8 cellular contexts compared by ENCODE assay signal in genomic region chr12:50224026-50224692, GRCh38. TPM values are rescaled to one million over a fixed set of nuclear protein-coding genes. Genes with fewer than 3 reads are reported as not detected.
DNase-seq lines count a peak whose midpoint lies in the region; ATAC-seq and TF ChIP-seq lines count a peak whose summit lies in the region.

No MANE protein-coding gene starts in this region.

- no peak for TF ChIP-seq CTCF in GM10266 (IDR thresholded peaks at IDR 0.05; ENCODE audit: control insufficient read depth, insufficient read depth, low read depth, missing control alignments)

- DNase-seq in GM10266 (ENCODE audit: extremely low spot score) (peak; percentile 20), HK-2 (ENCODE audit: unreplicated experiment) (peak; percentile 31), T-cell (peak in 10 of 34 experiments; percentile 5 to 39 (median 17)), dermis blood vessel endothelial cell (peak; percentile 94)

- H3K4me1 Mint-ChIP-seq in T-cell, result peaks cover 25 to 31% (median 28%) of the 10 kb centered on the region in 3 donors

- H3K36me3 Mint-ChIP-seq in T-cell, result no peaks in the 10 kb centered on the region

- no peak overlapping the region for H3K4me3 ChIP-seq in skin epidermis

- H3K27ac ChIP-seq in skin epidermis, result peak overlapping the region in 14 of 21 experiments; percentile 4 to 93 (median 54)

- no peaks in the 10 kb centered on the region for H3K9me3 Mint-ChIP-seq in T-cell

- CTCF ChIA-PET in T-cell (lab: Charles Lee), result interaction anchor here in 1 of 2 donors (0.7 to 1.6 kb wide), 2 partner anchors 11 to 12 kb away, joined by 4 to 5 read pairs; no protein-coding TSS in a partner anchor

- peak; percentile 59 to 81 (median 74) for ATAC-seq in T-cell (replicated peaks in 1 of 4)
- no peak for ATAC-seq in HG03457 (IDR thresholded peaks at IDR 0.05; ENCODE audit: unreplicated experiment)
- ATAC-seq in GM19467 (IDR thresholded peaks at IDR 0.05; ENCODE audit: unreplicated experiment), result no peak
- no peak for ATAC-seq in GM19023 (IDR thresholded peaks at IDR 0.05; ENCODE audit: unreplicated experiment)

- no peaks in the 10 kb centered on the region for H3K27me3 Mint-ChIP-seq in T-cell

- H3K4me3 Mint-ChIP-seq in T-cell, result peak overlapping the region; percentile 17 to 64 (median 57)

- POLR2A ChIA-PET in T-cell (lab: Charles Lee), result interaction anchor here (0.6 to 0.7 kb wide), 3 partner anchors 21 to 212 kb away, joined by 4 to 9 read pairs (median 9); no protein-coding TSS in a partner anchor

- peak overlapping the region; percentile 87 to 90 for H3K27ac Mint-ChIP-seq in T-cell

RNA-seq across cellular contexts. Expression of gene CERS5, which starts 57.0 kb away (rescaled TPM):
- total RNA-seq in T-cell (10 to 100 TPM; 41.1 to 58.5 (median 46.2) TPM), dermis blood vessel endothelial cell (24.5 and 46.0 TPM in 2 replicates)

RNA-seq across cellular contexts. Expression of gene LIMA1, which starts 59.2 kb away (rescaled TPM):
- total RNA-seq in T-cell (10 to 100 TPM in 4 of 5 donors, 1 to 10 TPM in 1; 8.6 to 14.9 (median 11.1) TPM), dermis blood vessel endothelial cell (30.8 and 69.7 TPM in 2 replicates)

Comparison
In these comparisons a context has a peak if more than half of its experiments do, and no peak if none do; other contexts are left out.
1. ATAC-seq: peak in T-cell (4 of 4); none in HG03457 (single experiment), GM19467 (single experiment) and GM19023 (single experiment).